18 cellular contexts compared by ENCODE assay signal in the genomic region with DNA sequence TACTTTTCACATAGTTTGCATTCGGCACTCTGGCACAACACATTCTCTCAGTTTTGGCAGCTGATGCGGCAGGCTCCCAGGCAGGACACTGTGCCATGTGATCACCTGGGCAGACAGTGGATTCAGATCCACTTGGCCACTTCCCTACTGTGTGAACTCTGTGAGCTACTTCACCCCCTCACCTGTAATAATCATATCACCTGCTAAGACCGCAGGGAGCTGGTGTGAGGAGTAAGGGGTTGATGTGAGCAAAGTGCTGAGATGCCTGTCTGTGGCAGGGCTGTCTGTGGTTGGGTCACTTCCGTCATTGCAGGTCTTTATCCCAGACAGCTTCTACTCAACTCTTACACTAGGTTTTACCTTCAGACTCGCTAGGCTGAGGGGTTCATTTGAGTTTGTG. TPM values are rescaled to one million over a fixed set of nuclear protein-coding genes. Genes with fewer than 3 reads are reported as not detected.
DNase-seq lines count a peak whose midpoint lies in the region; ATAC-seq and TF ChIP-seq lines count a peak whose summit lies in the region.
"Had no signal": no experiment of that assay in that cellular context is flagged by ENCODE, and none has a peak within 500 bp of the region (broad histone marks: within the 10 kb centered on the region; RNA-seq: fewer than 3 reads in every experiment).

No MANE protein-coding gene starts in this region.

- peaks cover 13% of the 10 kb centered on the region; the same call in 1 of the 2 replicates for H3F3A ChIP-seq in MM.1S (ENCODE audit: insufficient read depth, low read length)

- no peak for DNase-seq in activated naive CD4-positive, alpha-beta T cell treated with anti-CD3 and anti-CD28 coated beads, Interleukin-2, amount 10 ng/mL, durations not matched to agents 7 days and 5 days
- DNase-seq in activated naive CD4-positive, alpha-beta T cell treated with Interleukin-2 at 50 U/mL for 16 hours, result no peak
- DNase-seq in MM.1S, result peak; percentile 52
- DNase-seq in colonic mucosa, result no peak
- DNase-seq in stimulated activated effector memory CD8-positive, alpha-beta T cell treated with anti-CD3 and anti-CD28 coated beads, Interleukin-12 subunit alpha, Interleukin-12 subunit beta, amount 100 ng/mL, for 72 hours (ENCODE audit: low spot score in 2 of 2), result no peak
- DNase-seq in KBM-7, result no peak
- DNase-seq in stimulated activated CD4-positive, alpha-beta T cell treated with anti-CD3 and anti-CD28 coated beads, Interleukin-4, amount 100 ng/mL, for 1 hour, result no peak
- DNase-seq in stimulated activated naive CD4-positive, alpha-beta T cell treated with Interleukin-2 at 50 U/mL for 16 hours (lab: John Stamatoyannopoulos, UW), result no peak
- DNase-seq: activated gamma-delta T cell treated with Interleukin-2 at 50 U/mL for 16 hours; Caco-2; Kasumi-1; NCI-H2081; NCI-H510A; right cardiac atrium; RPMI8226; stimulated activated CD4-positive, alpha-beta T cell treated with anti-CD3 and anti-CD28 coated beads, Interleukin-15, amount 100 ng/mL, for 24 hours had no signal

- no peak overlapping the region for H3K4me3 Mint-ChIP-seq in activated naive CD4-positive, alpha-beta T cell treated with anti-CD3 and anti-CD28 coated beads, Interleukin-2, amount 10 ng/mL, durations not matched to agents 7 days and 5 days
- no peak overlapping the region for H3K4me3 Mint-ChIP-seq in stimulated activated effector memory CD8-positive, alpha-beta T cell treated with anti-CD3 and anti-CD28 coated beads, Interleukin-12 subunit alpha, Interleukin-12 subunit beta, amount 100 ng/mL, for 72 hours

- in situ Hi-C loops in KBM-7 (cut with MboI; ENCODE audit: low pct_unique_long_range_greater_than_20kb, low sequenced_read_pairs), result no loop called here

- peaks cover 23% of the 10 kb centered on the region for H3K79me2 ChIP-seq in MM.1S (ENCODE audit: low read length)

- H3K9me3 ChIP-seq in MM.1S (replicated peaks; ENCODE audit: insufficient read depth, low read length) (no peaks in the 10 kb centered on the region), colonic mucosa (no peaks in the 10 kb centered on the region)
- H3K9me3 ChIP-seq: Caco-2, tibial nerve had no signal

- H3K27me3 ChIP-seq in MM.1S (replicated peaks; ENCODE audit: insufficient read depth, low read length) (no peaks in the 10 kb centered on the region), colonic mucosa (no peaks in the 10 kb centered on the region)
- H3K27me3 ChIP-seq: tibial nerve had no signal

- peak overlapping the region; percentile 43 for H3K4me2 ChIP-seq in MM.1S (ENCODE audit: low read depth, low read length)

- H3K27me3 Mint-ChIP-seq in activated naive CD4-positive, alpha-beta T cell treated with anti-CD3 and anti-CD28 coated beads, Interleukin-2, amount 10 ng/mL, durations not matched to agents 7 days and 5 days, result no peaks in the 10 kb centered on the region

- no peaks in the 10 kb centered on the region for H3K4me1 Mint-ChIP-seq in activated naive CD4-positive, alpha-beta T cell treated with anti-CD3 and anti-CD28 coated beads, Interleukin-2, amount 10 ng/mL, durations not matched to agents 7 days and 5 days
- peaks cover 41% of the 10 kb centered on the region for H3K4me1 Mint-ChIP-seq in stimulated activated effector memory CD8-positive, alpha-beta T cell treated with anti-CD3 and anti-CD28 coated beads, Interleukin-12 subunit alpha, Interleukin-12 subunit beta, amount 100 ng/mL, for 72 hours

- H3K9me2 ChIP-seq in MM.1S (replicated peaks; ENCODE audit: insufficient read depth, low read length), result no peaks in the 10 kb centered on the region

- CTCF ChIA-PET in activated naive CD4-positive, alpha-beta T cell treated with anti-CD3 and anti-CD28 coated beads, Interleukin-2, amount 10 ng/mL, durations not matched to agents 7 days and 5 days (lab: Charles Lee), result interaction anchor here (1.0 kb wide), 1 partner anchor 97 kb away, joined by 5 read pairs; no protein-coding TSS in a partner anchor

- H3K27ac Mint-ChIP-seq in activated naive CD4-positive, alpha-beta T cell treated with anti-CD3 and anti-CD28 coated beads, Interleukin-2, amount 10 ng/mL, durations not matched to agents 7 days and 5 days, result peak overlapping the region; percentile 26
- peak overlapping the region; percentile 75 for H3K27ac Mint-ChIP-seq in stimulated activated effector memory CD8-positive, alpha-beta T cell treated with anti-CD3 and anti-CD28 coated beads, Interleukin-12 subunit alpha, Interleukin-12 subunit beta, amount 100 ng/mL, for 72 hours

- peak; percentile 84 for ATAC-seq in stimulated activated effector memory CD8-positive, alpha-beta T cell treated with anti-CD3 and anti-CD28 coated beads, Interleukin-12 subunit alpha, Interleukin-12 subunit beta, amount 100 ng/mL, for 72 hours

- H3K9me3 Mint-ChIP-seq in activated naive CD4-positive, alpha-beta T cell treated with anti-CD3 and anti-CD28 coated beads, Interleukin-2, amount 10 ng/mL, durations not matched to agents 7 days and 5 days, result no peaks in the 10 kb centered on the region
- H3K9me3 Mint-ChIP-seq in stimulated activated effector memory CD8-positive, alpha-beta T cell treated with anti-CD3 and anti-CD28 coated beads, Interleukin-12 subunit alpha, Interleukin-12 subunit beta, amount 100 ng/mL, for 72 hours, result no peaks in the 10 kb centered on the region

- H3K36me3 ChIP-seq in MM.1S (replicated peaks; ENCODE audit: insufficient read depth, low read length) (no peaks in the 10 kb centered on the region), colonic mucosa (no peaks in the 10 kb centered on the region)

- no peak overlapping the region for H2AFZ ChIP-seq in MM.1S (ENCODE audit: low read length)

- H3K36me3 Mint-ChIP-seq in activated naive CD4-positive, alpha-beta T cell treated with anti-CD3 and anti-CD28 coated beads, Interleukin-2, amount 10 ng/mL, durations not matched to agents 7 days and 5 days, result peaks cover 26% of the 10 kb centered on the region
- H3K36me3 Mint-ChIP-seq in stimulated activated effector memory CD8-positive, alpha-beta T cell treated with anti-CD3 and anti-CD28 coated beads, Interleukin-12 subunit alpha, Interleukin-12 subunit beta, amount 100 ng/mL, for 72 hours, result peaks cover 6% of the 10 kb centered on the region

- no peak overlapping the region for H3K4me3 ChIP-seq in MM.1S (ENCODE audit: low read length)
- H3K4me3 ChIP-seq in colonic mucosa, result no peak overlapping the region
- H3K4me3 ChIP-seq: tibial nerve had no signal

- H3K4me1 ChIP-seq in MM.1S (ENCODE audit: low read length) (peaks cover 25% of the 10 kb centered on the region; the same call in 1 of the 2 replicates), colonic mucosa (peaks cover 4% of the 10 kb centered on the region)
- H3K4me1 ChIP-seq: tibial nerve had no signal

- H3K9ac ChIP-seq in MM.1S (ENCODE audit: low read length) (no peak overlapping the region), colonic mucosa (ENCODE audit: low read depth in 2 of 2, low read length in 2 of 2) (no peak overlapping the region)

- no peaks in the 10 kb centered on the region for H4K20me1 ChIP-seq in MM.1S (ENCODE audit: insufficient read depth, low read length)

- TF ChIP-seq CTCF in MM.1S (IDR thresholded peaks at IDR 0.05; ENCODE audit: low read length) (no peak), colonic mucosa (IDR thresholded peaks at IDR 0.05) (no peak)

- intact Hi-C loops in colonic mucosa (cut with DNase I), result no loop called here

- H3K27ac ChIP-seq in MM.1S (ENCODE audit: low read length) (peak overlapping the region; percentile 77), colonic mucosa (peak overlapping the region; percentile 65)
- H3K27ac ChIP-seq: tibial nerve had no signal

RNA-seq across cellular contexts. Expression of gene AMN, which starts 50.4 kb away (rescaled TPM):
- 100 to 1,000 TPM; 186 to 239 TPM for total RNA-seq in colonic mucosa
- total RNA-seq: endothelial cell of umbilical vein had no signal
